8 cellular contexts compared by ENCODE assay signal in genomic region chr6:127119361-127120108, GRCh38. TPM values are rescaled to one million over a fixed set of nuclear protein-coding genes. Genes with fewer than 3 reads are reported as not detected.
A peak's percentile ranks its signal among the peaks of the same experiment; 100 is the strongest.
DNase-seq lines count a peak whose midpoint lies in the region; ATAC-seq and TF ChIP-seq lines count a peak whose summit lies in the region.

No MANE protein-coding gene starts in this region.

- TF ChIP-seq CTCF in NB4 (IDR thresholded peaks at IDR 0.05; ENCODE audit: low read depth, low read length), result no peak

- H3K4me3 ChIP-seq in NB4 (ENCODE audit: low read depth, low read length) (no peak overlapping the region), urinary bladder (ENCODE audit: low read depth, low read length) (peak overlapping the region; percentile 71)

- no peaks in the 10 kb centered on the region for H3K36me3 Mint-ChIP-seq in central memory CD8-positive, alpha-beta T cell (ENCODE audit: insufficient read depth)

- H3K4me1 Mint-ChIP-seq in central memory CD8-positive, alpha-beta T cell, result peaks cover 14% of the 10 kb centered on the region

- TF ChIP-seq POLR2A in NB4 (IDR thresholded peaks at IDR 0.05; ENCODE audit: extremely low read depth, insufficient read length), result no peak

- H3K36me3 ChIP-seq in urinary bladder (ENCODE audit: insufficient read depth), result no peaks in the 10 kb centered on the region

- peak; percentile 52 for ATAC-seq in GM21528 (IDR thresholded peaks at IDR 0.05; ENCODE audit: low FRiP score, unreplicated experiment)
- ATAC-seq in central memory CD8-positive, alpha-beta T cell (replicated peaks; ENCODE audit: extremely low read depth, poor library complexity, severe bottlenecking), result no peak

- peaks cover 100% of the 10 kb centered on the region for H3K27me3 Mint-ChIP-seq in central memory CD8-positive, alpha-beta T cell

- H3K4me1 ChIP-seq in urinary bladder (ENCODE audit: insufficient read depth), result peaks cover 2% of the 10 kb centered on the region

- peak overlapping the region; percentile 72 for H3K4me3 Mint-ChIP-seq in central memory CD8-positive, alpha-beta T cell

- H3K27ac Mint-ChIP-seq in central memory CD8-positive, alpha-beta T cell (ENCODE audit: low read depth), result no peak overlapping the region

- peak; percentile 56 for DNase-seq in GM03348 (ENCODE audit: low spot score)
- DNase-seq in NB4 (ENCODE audit: low read depth), result peak; percentile 12
- DNase-seq in central memory CD8-positive, alpha-beta T cell (ENCODE audit: low spot score in 2 of 2), result no peak
- DNase-seq in lung microvascular endothelial cell (ENCODE audit: low read depth in 2 of 2), result peak; percentile 2 to 17
- no peak for DNase-seq in Ammon's horn (ENCODE audit: low spot score)
- DNase-seq in inferior parietal cortex (ENCODE audit: extremely low spot score), result no peak

- no peak overlapping the region for H3K27ac ChIP-seq in urinary bladder (ENCODE audit: low read depth)

- H3K9me3 Mint-ChIP-seq in central memory CD8-positive, alpha-beta T cell, result no peaks in the 10 kb centered on the region

- WGBS in urinary bladder, result under 1% methylated on average over 70 of the region's 70 CpGs

RNA-seq across cellular contexts. Expression of gene RSPO3, which starts 1.1 kb away (rescaled TPM):
- total RNA-seq in lung microvascular endothelial cell (not detected in 2 replicates), urinary bladder (4.9 TPM)
- polyA plus RNA-seq in urinary bladder, result 4.4 TPM

Comparison
In these comparisons a context has a peak if more than half of its experiments do, and no peak if none do; other contexts are left out.
1. DNase-seq: peak in GM03348 (single experiment), NB4 (single experiment) and lung microvascular endothelial cell (2 of 2); none in central memory CD8-positive, alpha-beta T cell (0 of 2), Ammon's horn (single experiment) and inferior parietal cortex (single experiment).